In the genomic region with DNA sequence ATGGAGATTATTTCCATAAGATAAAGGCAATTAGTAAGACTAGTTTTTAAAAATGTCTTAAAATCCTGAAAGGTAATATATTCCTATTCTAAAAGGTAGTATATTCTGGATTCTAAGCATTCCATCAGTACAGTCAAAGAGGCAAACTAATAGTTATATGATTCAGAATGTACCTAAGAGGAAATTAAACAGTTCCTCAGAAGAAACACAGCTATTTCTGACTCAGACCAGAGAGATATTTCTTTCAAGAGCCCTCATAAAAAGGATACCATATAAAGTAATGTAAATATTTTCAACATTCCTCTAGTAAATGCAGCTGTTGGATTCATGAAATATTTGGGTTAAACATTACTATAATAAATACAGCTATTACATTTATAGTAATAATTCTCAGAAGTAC, we compare ENCODE assay signal across 19 cellular contexts.
DNase-seq lines count a peak whose midpoint lies in the region; ATAC-seq, FAIRE-seq and TF ChIP-seq lines count a peak whose summit lies in the region.
"Had no signal": no experiment of that assay in that cellular context is flagged by ENCODE, and none has a peak within 500 bp of the region (broad histone marks: within the 10 kb centered on the region; RNA-seq: fewer than 3 reads in every experiment).

No MANE protein-coding gene starts in this region.

- H3K36me3 Mint-ChIP-seq in osteocyte (ENCODE audit: unreplicated experiment), result no peaks in the 10 kb centered on the region
- H3K36me3 Mint-ChIP-seq: CD4-positive, alpha-beta memory T cell had no signal

- no peak for FAIRE-seq in HTR-8/SVneo (lab: Jason Lieb, UNC)
- FAIRE-seq: A204.1, G401.6, GM12891, H1, HepG2 had no signal

- H3K27ac ChIP-seq in caudate nucleus (ENCODE audit: low read depth, low read length), result no peak overlapping the region
- H3K27ac ChIP-seq: C4-2B had no signal

- DNase-seq in HTR-8/SVneo (ENCODE audit: insufficient read length, low spot score), result peak; percentile 26
- peak; percentile 24 for DNase-seq in astrocyte of the spinal cord (ENCODE audit: low read depth, low spot score)
- peak; percentile 25 for DNase-seq in glomerular endothelial cell (ENCODE audit: extremely low read depth, low read depth, low spot score)
- DNase-seq in osteocyte (ENCODE audit: extremely low spot score, unreplicated experiment), result no peak
- no peak for DNase-seq in caudate nucleus (lab: John Stamatoyannopoulos, UW)
- no peak for DNase-seq in UCSD-AML1 (lab: John Stamatoyannopoulos, UW; ENCODE audit: unreplicated experiment)
- DNase-seq in OCI-M2 (lab: John Stamatoyannopoulos, UW; ENCODE audit: unreplicated experiment), result no peak
- DNase-seq: BE2C; CD4-positive, alpha-beta memory T cell; DMS79 treated with DMSO at 0.1 percent for 48 hours; EL had no signal

- no peaks in the 10 kb centered on the region for H3K27me3 Mint-ChIP-seq in osteocyte (ENCODE audit: unreplicated experiment)
- H3K27me3 Mint-ChIP-seq: CD4-positive, alpha-beta memory T cell had no signal

- peaks cover 13% of the 10 kb centered on the region for H3K4me1 Mint-ChIP-seq in osteocyte (ENCODE audit: unreplicated experiment)
- H3K4me1 Mint-ChIP-seq: CD4-positive, alpha-beta memory T cell had no signal

- no peak overlapping the region for H3K4me3 Mint-ChIP-seq in osteocyte (ENCODE audit: unreplicated experiment)
- H3K4me3 Mint-ChIP-seq: CD4-positive, alpha-beta memory T cell had no signal

- in situ Hi-C loops in astrocyte of the spinal cord (cut with HindIII; ENCODE audit: low sequenced_read_pairs), result no loop called here

- no peak overlapping the region for H3K4me3 ChIP-seq in astrocyte of the spinal cord (ENCODE audit: low read depth, low read length)
- H3K4me3 ChIP-seq: HAP-1 had no signal

- no peak for TF ChIP-seq CTCF in astrocyte of the spinal cord (IDR thresholded peaks at IDR 0.05; ENCODE audit: low read depth, low read length)
- no peak for TF ChIP-seq CTCF in osteocyte (IDR thresholded peaks at IDR 0.05)

- ATAC-seq in GM19397 (IDR thresholded peaks at IDR 0.05; ENCODE audit: unreplicated experiment), result no peak
- ATAC-seq: HepG2 had no signal

- H3K9me3 Mint-ChIP-seq in osteocyte (ENCODE audit: unreplicated experiment), result peaks cover 5% of the 10 kb centered on the region

- H3K27ac Mint-ChIP-seq in osteocyte (ENCODE audit: unreplicated experiment), result peak overlapping the region; percentile 36
- H3K27ac Mint-ChIP-seq: CD4-positive, alpha-beta memory T cell had no signal

Comparison
In these comparisons a context has a peak if more than half of its experiments do, and no peak if none do; other contexts are left out.
1. DNase-seq: peak in HTR-8/SVneo (single experiment), astrocyte of the spinal cord (single experiment) and glomerular endothelial cell (single experiment); none in osteocyte (single experiment), caudate nucleus (0 of 61), UCSD-AML1 (single experiment) and OCI-M2 (single experiment).